Comparison of ENCODE assay signal across 10 cellular contexts in the genomic region with DNA sequence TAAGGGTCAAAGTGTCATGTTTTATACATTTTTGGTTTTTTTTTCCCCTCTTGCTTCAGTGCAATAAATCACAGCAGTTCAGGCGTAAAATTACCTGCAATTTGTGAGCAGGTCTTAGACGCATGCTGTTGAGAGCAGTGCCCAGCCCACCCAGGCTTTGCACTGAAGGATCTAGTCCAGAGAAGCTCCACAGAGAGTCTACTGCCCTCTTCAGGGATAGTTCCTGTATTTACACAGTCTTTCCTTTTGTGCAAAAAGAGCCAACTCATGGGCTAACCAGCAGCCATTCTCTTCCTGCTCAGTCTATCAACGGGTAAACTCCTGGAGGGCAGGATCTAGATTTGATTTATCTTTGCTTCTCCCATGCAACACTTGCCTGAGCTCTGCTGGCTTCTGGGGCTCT.
A peak's percentile ranks its signal among the peaks of the same experiment; 100 is the strongest.
DNase-seq lines count a peak whose midpoint lies in the region; ATAC-seq and TF ChIP-seq lines count a peak whose summit lies in the region.
"Had no signal": no experiment of that assay in that cellular context is flagged by ENCODE, and none has a peak within 500 bp of the region (broad histone marks: within the 10 kb centered on the region; RNA-seq: fewer than 3 reads in every experiment).

No MANE protein-coding gene starts in this region.

- TF ChIP-seq CTCF in brain microvascular endothelial cell (IDR thresholded peaks at IDR 0.05; ENCODE audit: low read depth, low read length, missing control alignments) (peak; percentile 63), osteoblast (IDR thresholded peaks at IDR 0.05; ENCODE audit: extremely low read depth, low read depth, low read length) (peak; percentile 59)

- peak; percentile 2 for DNase-seq in NCI-H2029 (lab: John Stamatoyannopoulos, UW)
- DNase-seq in NCI-H2029 treated with DMSO at 0.1 percent for 48 hours (lab: John Stamatoyannopoulos, UW), result no peak
- DNase-seq in NCI-H1417 (lab: John Stamatoyannopoulos, UW), result peak; percentile 35 to 73 (median 53)
- DNase-seq in brain microvascular endothelial cell, result peak; percentile 14
- peak; percentile 73 for DNase-seq in osteoblast (ENCODE audit: insufficient read length, low spot score, missing footprints)
- DNase-seq in NK-92 (lab: John Stamatoyannopoulos, UW; ENCODE audit: unreplicated experiment), result no peak
- DNase-seq: activated gamma-delta T cell treated with Interleukin-2 at 50 U/mL for 16 hours had no signal

- H3K4me3 ChIP-seq in brain microvascular endothelial cell (ENCODE audit: low read depth, low read length) (no peak overlapping the region), osteoblast (ENCODE audit: insufficient read depth, low read length) (no peak overlapping the region)
- H3K4me3 ChIP-seq: BLaER1 had no signal

- ATAC-seq in GM18870 (IDR thresholded peaks at IDR 0.05; ENCODE audit: unreplicated experiment) (no peak), HG02610 (IDR thresholded peaks at IDR 0.05; ENCODE audit: unreplicated experiment) (no peak)

- H3K36me3 ChIP-seq in brain microvascular endothelial cell (replicated peaks) (no peaks in the 10 kb centered on the region), osteoblast (ENCODE audit: insufficient read depth, low read length) (no peaks in the 10 kb centered on the region)
- H3K36me3 ChIP-seq: BLaER1 had no signal

- H3K27me3 ChIP-seq in brain microvascular endothelial cell (replicated peaks) (no peaks in the 10 kb centered on the region), osteoblast (ENCODE audit: insufficient read depth, low read length) (no peaks in the 10 kb centered on the region)
- H3K27me3 ChIP-seq: BLaER1 had no signal

- H3K4me2 ChIP-seq in osteoblast (ENCODE audit: insufficient read depth, low read length), result no peak overlapping the region
- H3K4me2 ChIP-seq: BLaER1 had no signal

- H2AFZ ChIP-seq in osteoblast (ENCODE audit: low read length), result no peak overlapping the region

- H3K4me1 ChIP-seq in osteoblast (ENCODE audit: insufficient read depth, low read length), result peaks cover 3% of the 10 kb centered on the region
- H3K4me1 ChIP-seq: BLaER1 had no signal

- H3K9me3 ChIP-seq in osteoblast (ENCODE audit: low read depth, low read length), result no peaks in the 10 kb centered on the region
- H3K9me3 ChIP-seq: BLaER1 had no signal

- no peaks in the 10 kb centered on the region for H4K20me1 ChIP-seq in osteoblast (ENCODE audit: insufficient read depth, low read length)
- H4K20me1 ChIP-seq: BLaER1 had no signal

- in situ Hi-C loops in brain microvascular endothelial cell (cut with HindIII; ENCODE audit: low pct_ligation_motif_present, low sequenced_read_pairs), result no loop called here

- no peaks in the 10 kb centered on the region for H3K79me2 ChIP-seq in osteoblast (ENCODE audit: insufficient read depth, low read length)

- no peak overlapping the region for H3K27ac ChIP-seq in brain microvascular endothelial cell
- H3K27ac ChIP-seq in osteoblast (ENCODE audit: low read depth, low read length), result no peak overlapping the region
- H3K27ac ChIP-seq: BLaER1 had no signal

Comparison
In these comparisons a context has a peak if more than half of its experiments do, and no peak if none do; other contexts are left out.
1. DNase-seq: peak in NCI-H2029 (single experiment), NCI-H1417 (3 of 3), brain microvascular endothelial cell (single experiment) and osteoblast (single experiment); none in NCI-H2029 treated with DMSO at 0.1 percent for 48 hours (single experiment) and NK-92 (single experiment).